In genomic region chr2:8582850-8583399, GRCh38 we compare ENCODE assay signal across 1 cellular context.
TF ChIP-seq lines count a peak whose summit lies in the region.

No MANE protein-coding gene starts in this region.

TF ChIP-seq in IMR-90, 13 proteins besides CTCF, POLR2A, EP300 and RAD21 (continued from another document):
- no peak for TF ChIP-seq ELK1 (IDR thresholded peaks at IDR 0.05; ENCODE audit: borderline replicate concordance, low read depth, low read length)
